In genomic region chr9:34127035-34127948, GRCh38 we compare ENCODE assay signal across 8 cellular contexts. TPM values are rescaled to one million over a fixed set of nuclear protein-coding genes. Genes with fewer than 3 reads are reported as not detected.
DNase-seq lines count a peak whose midpoint lies in the region; ATAC-seq and TF ChIP-seq lines count a peak whose summit lies in the region.

No MANE protein-coding gene starts in this region.

- no peaks in the 10 kb centered on the region for H3K27me3 ChIP-seq in body of pancreas
- no peaks in the 10 kb centered on the region for H3K27me3 ChIP-seq in upper lobe of right lung

- peaks cover 40% of the 10 kb centered on the region for H3K4me1 Mint-ChIP-seq in activated naive CD4-positive, alpha-beta T cell treated with anti-CD3 and anti-CD28 coated beads, Interleukin-2, amount 50 U/mL, for 24 hours

- intact Hi-C loops in body of pancreas (cut with DNase I) (no loop called here), upper lobe of right lung (cut with DNase I) (no loop called here)

- 78 to 79% methylated on average over 16 of the region's 17 CpGs for WGBS in body of pancreas, 2 donors

- H3K9me3 Mint-ChIP-seq in activated naive CD4-positive, alpha-beta T cell treated with anti-CD3 and anti-CD28 coated beads, Interleukin-2, amount 50 U/mL, for 24 hours = no peaks in the 10 kb centered on the region

- TF ChIP-seq POLR2A in body of pancreas (IDR thresholded peaks at IDR 0.05) = no peak

- TF ChIP-seq CTCF in body of pancreas (IDR thresholded peaks at IDR 0.05) (no peak), upper lobe of right lung (IDR thresholded peaks at IDR 0.05) (no peak)

- no peaks in the 10 kb centered on the region for H3K9me3 ChIP-seq in body of pancreas
- H3K9me3 ChIP-seq in upper lobe of right lung = no peaks in the 10 kb centered on the region

- H3K4me3 ChIP-seq in body of pancreas (peak overlapping the region in 1 of 2 donors; percentile 77), upper lobe of right lung (peak overlapping the region; percentile 98)

- peak overlapping the region; percentile 99 for H3K4me3 Mint-ChIP-seq in activated naive CD4-positive, alpha-beta T cell treated with anti-CD3 and anti-CD28 coated beads, Interleukin-2, amount 50 U/mL, for 24 hours

- ATAC-seq in body of pancreas = no peak
- ATAC-seq in upper lobe of right lung = no peak
- no peak for ATAC-seq in HG03469 (IDR thresholded peaks at IDR 0.05; ENCODE audit: unreplicated experiment)

- no peaks in the 10 kb centered on the region for H3K27me3 Mint-ChIP-seq in activated naive CD4-positive, alpha-beta T cell treated with anti-CD3 and anti-CD28 coated beads, Interleukin-2, amount 50 U/mL, for 24 hours

- H3K4me1 ChIP-seq in body of pancreas = peaks cover 37% of the 10 kb centered on the region
- peaks cover 37% of the 10 kb centered on the region for H3K4me1 ChIP-seq in upper lobe of right lung

- H3K36me3 ChIP-seq in body of pancreas (replicated peaks in 1 of 2; ENCODE audit: insufficient read depth in 1 of 2, low read depth in 2 of 2) = peaks cover 0 to 3% of the 10 kb centered on the region in 2 donors
- H3K36me3 ChIP-seq in upper lobe of right lung = peaks cover 20% of the 10 kb centered on the region

- H3K27ac ChIP-seq in body of pancreas = peak overlapping the region; percentile 83 to 91 (median 87)
- H3K27ac ChIP-seq in upper lobe of right lung = peak overlapping the region; percentile 94

- peaks cover 6% of the 10 kb centered on the region for H3K36me3 Mint-ChIP-seq in activated naive CD4-positive, alpha-beta T cell treated with anti-CD3 and anti-CD28 coated beads, Interleukin-2, amount 50 U/mL, for 24 hours

- H3K27ac Mint-ChIP-seq in activated naive CD4-positive, alpha-beta T cell treated with anti-CD3 and anti-CD28 coated beads, Interleukin-2, amount 50 U/mL, for 24 hours = peak overlapping the region; percentile 98

- DNase-seq in activated naive CD4-positive, alpha-beta T cell treated with anti-CD3 and anti-CD28 coated beads, Interleukin-2, amount 50 U/mL, for 16 hours = no peak
- peak in 1 of 4 donors; percentile 22 for DNase-seq in body of pancreas
- DNase-seq in medulla oblongata (ENCODE audit: extremely low spot score) = peak; percentile 16
- DNase-seq in upper lobe of right lung = no peak
- no peak for DNase-seq in NCI-H2081 (lab: John Stamatoyannopoulos, UW)
- DNase-seq in hippocampal formation (lab: John Stamatoyannopoulos, UW) = no peak

RNA-seq across cellular contexts. Expression of gene DCAF12, which starts 0.8 kb away (rescaled TPM):
- total RNA-seq in body of pancreas (10 to 100 TPM; 14.3 to 19.1 TPM), upper lobe of right lung (31.6 TPM)

RNA-seq across cellular contexts. Expression of gene UBAP1, which starts 51.6 kb away (rescaled TPM):
- total RNA-seq in body of pancreas (10 to 100 TPM; 18.9 to 19.1 TPM), upper lobe of right lung (51.9 TPM)
